ENCODE assay signal across 8 cellular contexts in the genomic region with DNA sequence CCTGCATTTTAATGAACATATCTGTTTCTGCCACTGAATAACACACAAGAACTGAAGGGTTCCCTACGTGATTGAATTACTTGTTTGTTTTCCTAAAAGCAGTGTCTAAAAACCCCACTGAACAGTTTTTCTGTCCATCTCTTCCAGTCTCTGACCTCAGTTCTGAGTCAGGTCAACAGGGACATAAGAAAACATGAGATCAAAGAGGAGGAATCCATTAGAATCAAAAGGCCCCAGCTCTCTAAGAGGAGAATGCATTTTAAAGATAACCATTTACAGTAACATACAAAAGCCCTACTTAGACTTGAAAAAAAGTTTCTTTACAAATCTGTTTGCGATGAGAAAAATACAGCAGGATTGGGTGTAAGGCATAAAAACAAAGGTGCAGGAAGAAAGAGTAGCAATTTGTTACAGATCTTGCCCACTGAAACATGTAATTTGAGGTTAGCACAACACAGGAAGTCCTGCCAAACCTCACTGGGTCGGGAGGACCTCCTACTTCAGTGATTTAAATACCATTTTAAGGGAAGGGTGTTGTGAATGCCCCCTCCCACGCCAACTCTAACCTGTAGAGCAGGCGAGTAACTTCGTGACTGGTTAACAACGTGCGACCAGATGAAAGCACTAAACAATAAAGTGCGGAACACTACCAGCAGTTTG. TPM values are rescaled to one million over a fixed set of nuclear protein-coding genes. Genes with fewer than 3 reads are reported as not detected.
DNase-seq lines count a peak whose midpoint lies in the region; ATAC-seq and TF ChIP-seq lines count a peak whose summit lies in the region.

No MANE protein-coding gene starts in this region.

- no peaks in the 10 kb centered on the region for H3K36me3 ChIP-seq in CD8-positive, alpha-beta T cell (ENCODE audit: insufficient read depth, low read length)

- H3K4me1 ChIP-seq in CD8-positive, alpha-beta T cell (ENCODE audit: insufficient read depth, low read length) = peaks cover 35% of the 10 kb centered on the region

- POLR2A ChIA-PET in CD8-positive, alpha-beta T cell (lab: Charles Lee) = interaction anchor here (1.7 kb wide), 1 partner anchor 23 kb away, joined by 4 read pairs; no protein-coding TSS in a partner anchor

- H3K9me3 ChIP-seq in CD8-positive, alpha-beta T cell (ENCODE audit: low read length) = no peaks in the 10 kb centered on the region

- H3K27ac Mint-ChIP-seq in CD8-positive, alpha-beta T cell = peak overlapping the region; percentile 85

- DNase-seq in CD8-positive, alpha-beta T cell = peak in 3 of 7 experiments; percentile 25 to 48 (median 27)
- DNase-seq in activated CD4-positive, alpha-beta T cell treated with anti-CD3 and anti-CD28 coated beads, Interleukin-2, amount 50 U/mL, for 4 hours = peak; percentile 60 to 72
- no peak for DNase-seq in fibroblast of mammary gland (ENCODE audit: low read depth)
- peak; percentile 60 for DNase-seq in stimulated activated CD4-positive, alpha-beta T cell treated with anti-CD3 and anti-CD28 coated beads, Interleukin-4, amount 100 ng/mL, for 1 hour
- no peak for DNase-seq in T1000 (lab: John Stamatoyannopoulos, UW)
- no peak for DNase-seq in DMS153 (lab: John Stamatoyannopoulos, UW)

- H3K27me3 Mint-ChIP-seq in CD8-positive, alpha-beta T cell (ENCODE audit: low read depth) = no peaks in the 10 kb centered on the region

- no peaks in the 10 kb centered on the region for H3K9me3 Mint-ChIP-seq in CD8-positive, alpha-beta T cell

- peak overlapping the region; percentile 11 for H3K27ac ChIP-seq in CD8-positive, alpha-beta T cell (ENCODE audit: low read depth, low read length)

- peak; percentile 25 for ATAC-seq in CD8-positive, alpha-beta T cell
- peak; percentile 40 for ATAC-seq in HG03354 (IDR thresholded peaks at IDR 0.05; ENCODE audit: poor library complexity, severe bottlenecking, unreplicated experiment)
- no peak for ATAC-seq in GM21717 (IDR thresholded peaks at IDR 0.05; ENCODE audit: unreplicated experiment)

- H3K4me3 ChIP-seq in CD8-positive, alpha-beta T cell (ENCODE audit: low read depth, low read length) = peak overlapping the region; percentile 40
- H3K4me3 ChIP-seq in fibroblast of mammary gland (ENCODE audit: control insufficient read depth, low read depth, low read length) = peak overlapping the region; percentile 74

- peak overlapping the region; percentile 91 for H3K4me3 Mint-ChIP-seq in CD8-positive, alpha-beta T cell

- TF ChIP-seq CTCF in CD8-positive, alpha-beta T cell (IDR thresholded peaks at IDR 0.05) = no peak
- TF ChIP-seq CTCF in fibroblast of mammary gland (conservative IDR thresholded peaks at IDR 0.05; ENCODE audit: control insufficient read depth, insufficient read depth, low read depth, low read length) = no peak

- H3K27me3 ChIP-seq in CD8-positive, alpha-beta T cell (ENCODE audit: insufficient read depth, low read length) = no peaks in the 10 kb centered on the region

- peaks cover 34% of the 10 kb centered on the region for H3K4me1 Mint-ChIP-seq in CD8-positive, alpha-beta T cell (ENCODE audit: low read depth)

- intact Hi-C loops in CD8-positive, alpha-beta T cell (cut with DNase I, micrococcal nuclease) = loop anchor here (2.0 to 10.0 kb wide), 3 partner anchors 283 to 1011 kb away; partner anchors contain the start of genes UBAC1 (in 2 of the 2), NELFB (in 1 of the 2) and STPG3 (in 1 of the 2)

- peaks cover 7% of the 10 kb centered on the region for H3K36me3 Mint-ChIP-seq in CD8-positive, alpha-beta T cell

- CTCF ChIA-PET in CD8-positive, alpha-beta T cell (lab: Charles Lee) = interaction anchor here (1.4 kb wide), 1 partner anchor 21 kb away, joined by 3 read pairs; no protein-coding TSS in a partner anchor

RNA-seq across cellular contexts. Expression of gene QSOX2, which starts 1.4 kb away (rescaled TPM):
- total RNA-seq in CD8-positive, alpha-beta T cell = 10 to 100 TPM; 13.8 to 14.2 TPM

RNA-seq across cellular contexts. Expression of gene LHX3, which starts 39.3 kb away (rescaled TPM):
- total RNA-seq in CD8-positive, alpha-beta T cell = under 1 TPM; 0.14 to 0.17 TPM

RNA-seq across cellular contexts. Expression of gene CCDC187, which starts 59.6 kb away (rescaled TPM):
- under 1 TPM; 0.03 to 0.11 TPM for total RNA-seq in CD8-positive, alpha-beta T cell

Comparison
In these comparisons a context has a peak if more than half of its experiments do, and no peak if none do; other contexts are left out.
1. DNase-seq: peak in activated CD4-positive, alpha-beta T cell treated with anti-CD3 and anti-CD28 coated beads, Interleukin-2, amount 50 U/mL, for 4 hours (2 of 2) and stimulated activated CD4-positive, alpha-beta T cell treated with anti-CD3 and anti-CD28 coated beads, Interleukin-4, amount 100 ng/mL, for 1 hour (single experiment); none in fibroblast of mammary gland (single experiment), T1000 (single experiment) and DMS153 (single experiment).